In the genomic region with DNA sequence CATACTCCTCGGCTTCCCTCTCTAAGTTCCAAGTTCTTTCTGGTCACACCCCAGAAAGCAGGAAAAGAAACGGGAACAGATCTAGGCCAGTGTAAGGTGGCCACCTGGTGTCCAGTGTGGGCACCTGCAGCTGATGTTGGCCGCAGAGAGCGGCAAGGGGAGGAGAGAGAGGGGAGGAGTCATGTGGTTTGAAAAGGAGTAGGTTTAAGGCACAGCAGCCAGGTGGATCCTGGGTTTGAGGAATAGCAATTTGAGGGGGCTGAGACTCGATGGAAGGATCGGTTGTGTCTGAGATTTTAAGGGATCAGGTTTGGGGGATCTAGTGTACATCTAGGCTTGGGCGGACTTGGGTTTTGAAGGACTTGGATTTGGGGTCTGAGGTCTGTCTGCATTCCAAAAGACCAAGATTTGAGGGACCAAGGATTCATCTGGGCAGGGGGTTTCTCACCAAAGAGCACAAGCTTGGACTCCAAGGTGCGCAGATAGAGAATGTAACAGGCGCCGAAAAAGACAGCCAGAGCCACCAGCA, we compare ENCODE assay signal across 8 cellular contexts.
A peak's percentile ranks its signal among the peaks of the same experiment; 100 is the strongest.
DNase-seq lines count a peak whose midpoint lies in the region; ATAC-seq and TF ChIP-seq lines count a peak whose summit lies in the region.

No MANE protein-coding gene starts in this region.

- H3K4me1 ChIP-seq in RWPE2 (ENCODE audit: insufficient read depth, poor library complexity, severe bottlenecking) = peaks cover 7% of the 10 kb centered on the region

- no peaks in the 10 kb centered on the region for H3K9me3 ChIP-seq in RWPE2 (ENCODE audit: severe bottlenecking)

- DNase-seq in activated T-cell treated with anti-CD3 and anti-CD28 coated beads for 48 hours (ENCODE audit: low read depth) (peak; percentile 48), activated T-cell treated with anti-CD3 and anti-CD28 coated beads for 4 hours (no peak), RWPE2 (ENCODE audit: low spot score) (no peak), brain pericyte (ENCODE audit: low read depth, low spot score) (peak; percentile 51), iPS DF 19.7 (ENCODE audit: low read depth, low spot score) (peak; percentile 69), putamen (ENCODE audit: low spot score) (peak; percentile 31)

- peak; percentile 75 for ATAC-seq in RWPE2 (ENCODE audit: low read depth)
- ATAC-seq in GM19397 (IDR thresholded peaks at IDR 0.05; ENCODE audit: unreplicated experiment) = no peak

- H3K36me3 ChIP-seq in RWPE2 (ENCODE audit: low read depth) = peaks cover 5% of the 10 kb centered on the region; the same call in 1 of the 2 replicates

- H3K27ac ChIP-seq in RWPE2 (ENCODE audit: poor library complexity, severe bottlenecking) = peak overlapping the region; percentile 41

- no peaks in the 10 kb centered on the region for H3K27me3 ChIP-seq in RWPE2 (ENCODE audit: insufficient read depth, poor library complexity, severe bottlenecking)

- H3K4me3 ChIP-seq in RWPE2 (ENCODE audit: severe bottlenecking) = peak overlapping the region; percentile 72

- TF ChIP-seq CTCF in LNCAP (IDR thresholded peaks at IDR 0.05) (peak; percentile 68), RWPE2 (IDR thresholded peaks at IDR 0.05; ENCODE audit: poor library complexity, severe bottlenecking) (peak; percentile 95)

Comparison
In these comparisons a context has a peak if more than half of its experiments do, and no peak if none do; other contexts are left out.
1. DNase-seq: peak in activated T-cell treated with anti-CD3 and anti-CD28 coated beads for 48 hours (single experiment), brain pericyte (single experiment), iPS DF 19.7 (single experiment) and putamen (single experiment); none in activated T-cell treated with anti-CD3 and anti-CD28 coated beads for 4 hours (single experiment) and RWPE2 (single experiment).